In the genomic region with DNA sequence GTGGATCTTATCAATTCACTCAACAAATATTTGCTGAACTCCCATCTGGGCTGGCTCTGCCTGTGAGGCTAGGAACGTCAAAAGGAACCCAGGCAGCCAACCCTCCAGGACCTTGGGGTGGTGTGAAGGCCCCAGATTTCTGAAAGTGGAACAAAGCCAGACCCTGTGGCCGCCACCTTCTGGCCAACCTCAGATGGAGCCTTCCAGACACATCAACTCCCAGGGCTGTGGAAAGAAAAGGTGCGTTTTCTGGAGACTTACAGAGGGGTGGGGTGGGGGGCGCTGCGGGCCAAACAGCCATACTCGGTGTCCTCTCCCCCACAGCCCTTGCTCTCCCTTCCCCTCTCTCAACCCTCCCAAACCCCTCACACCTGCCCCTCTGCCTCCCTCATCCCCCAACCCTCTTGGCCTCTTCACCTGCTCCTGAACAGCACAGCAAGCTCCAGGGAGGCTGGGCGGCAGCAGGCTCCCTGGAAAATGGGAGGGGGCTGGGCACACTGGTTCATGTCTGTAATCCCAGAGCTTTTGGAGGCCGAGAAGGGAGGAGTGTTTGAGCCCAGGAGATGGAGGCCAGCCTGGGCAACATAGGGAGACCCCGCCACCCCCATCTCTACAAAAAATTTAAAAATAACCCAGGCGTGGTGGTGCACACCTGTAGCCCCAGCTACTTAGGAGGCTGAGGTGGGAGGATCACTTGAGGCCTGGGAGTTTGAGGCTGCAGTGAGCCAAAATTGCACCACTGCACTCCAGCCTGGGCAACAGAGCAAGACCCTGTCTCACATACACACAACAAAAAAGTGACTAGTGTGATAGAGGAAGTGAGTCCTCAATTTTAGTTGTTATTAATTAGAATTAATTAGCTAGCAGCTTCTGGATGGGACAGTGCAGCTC, we compare ENCODE assay signal across 10 cellular contexts. TPM values are rescaled to one million over a fixed set of nuclear protein-coding genes. Genes with fewer than 3 reads are reported as not detected.
A peak's percentile ranks its signal among the peaks of the same experiment; 100 is the strongest.
DNase-seq lines count a peak whose midpoint lies in the region; ATAC-seq, FAIRE-seq and TF ChIP-seq lines count a peak whose summit lies in the region.
"Had no signal": no experiment of that assay in that cellular context is flagged by ENCODE, and none has a peak within 500 bp of the region (broad histone marks: within the 10 kb centered on the region; RNA-seq: fewer than 3 reads in every experiment).

No MANE protein-coding gene starts in this region.

- WGBS in A549 (ENCODE audit: missing lambda C conversion rate): 54% methylated on average over 10 of the region's 10 CpGs

- ATAC-seq in A549: peak; percentile 55 to 58; a peak in 5 of 6 replicates
- no peak for ATAC-seq in PC-3
- ATAC-seq in HG03175 (IDR thresholded peaks at IDR 0.05; ENCODE audit: unreplicated experiment): no peak

- no peak for TF ChIP-seq EP300 in A549 (IDR thresholded peaks at IDR 0.05)

- CTCF ChIA-PET in A549 (lab: Yijun Ruan, JAX) (interaction anchor here (0.6 to 4.5 kb wide), 61 partner anchors 8 to 1318 kb away, joined by 3 to 65 read pairs (median 6); partner anchors contain the start of genes PLPP7, POMT1 and RAPGEF1), PC-3 (lab: Charles Lee) (interaction anchor here (0.6 to 1.2 kb wide), 4 partner anchors 19 to 127 kb away, joined by 3 to 4 read pairs (median 3); no protein-coding TSS in a partner anchor)

- TF ChIP-seq POLR2A in A549 (IDR thresholded peaks at IDR 0.05; ENCODE audit: low read length): no peak

- POLR2A ChIA-PET in A549 (lab: Yijun Ruan, JAX): interaction anchor here (0.7 to 1.7 kb wide), 2 partner anchors 24 to 244 kb away, joined by 3 to 11 read pairs; no protein-coding TSS in a partner anchor
- POLR2A ChIA-PET in PC-3 (lab: Charles Lee; ENCODE audit: unreplicated experiment): no interaction called here

- H3K27ac ChIP-seq in A549 (no peak overlapping the region), PC-3 (ENCODE audit: low read length) (no peak overlapping the region)
- H3K27ac ChIP-seq: pancreas had no signal

- no peak for TF ChIP-seq RAD21 in A549 (conservative IDR thresholded peaks at IDR 0.05 in 1 of 2, IDR thresholded peaks at IDR 0.05 in 1 of 2)

- H3K79me2 ChIP-seq in PC-3 (ENCODE audit: low read length): no peaks in the 10 kb centered on the region

- no peaks in the 10 kb centered on the region for H3F3A ChIP-seq in PC-3 (ENCODE audit: low read length, unreplicated experiment)

- H3K36me3 ChIP-seq in GM06990 (ENCODE audit: control insufficient read depth, insufficient read depth, low read length) (no peaks in the 10 kb centered on the region), PC-3 (ENCODE audit: low read depth, low read length) (no peaks in the 10 kb centered on the region)
- H3K36me3 ChIP-seq: pancreas had no signal

- no TSS peak for BruUV-seq in PC-3 (replicated peaks; lab: Mats Ljungman, UMichigan)

- no peaks in the 10 kb centered on the region for H3K9me2 ChIP-seq in PC-3 (replicated peaks; ENCODE audit: low read length)

- no peaks in the 10 kb centered on the region for H4K20me1 ChIP-seq in PC-3 (ENCODE audit: low read length)

- H3K4me2 ChIP-seq in A549 (no peak overlapping the region), PC-3 (ENCODE audit: low read length) (no peak overlapping the region)

- H3K27me3 ChIP-seq in GM06990 (replicated peaks; ENCODE audit: control insufficient read depth, insufficient read depth, low read length) (no peaks in the 10 kb centered on the region; the same call in 1 of the 2 replicates), PC-3 (ENCODE audit: low read length) (no peaks in the 10 kb centered on the region)
- H3K27me3 ChIP-seq: pancreas had no signal

- intact Hi-C loops in PC-3 (cut with micrococcal nuclease): no loop called here

- 0 out of 3 replicates have a peak, but pooled peaks cover 3% of the 10 kb centered on the region for H3K4me1 ChIP-seq in A549
- H3K4me1 ChIP-seq in PC-3 (ENCODE audit: insufficient read depth, low read length): peaks cover 5% of the 10 kb centered on the region; the same call in 1 of the 2 replicates
- H3K4me1 ChIP-seq: pancreas had no signal

- no peak overlapping the region for H2AFZ ChIP-seq in PC-3 (ENCODE audit: low read length)

- H3K9ac ChIP-seq in PC-3 (ENCODE audit: low read length): no peak overlapping the region

- DNase-seq in A549 (ENCODE audit: low read depth in 1 of 2, low spot score in 1 of 2) (peak in 1 of 2 experiments; percentile 37), GM06990 (ENCODE audit: extremely low read depth, insufficient read length) (no peak), PC-3 (no peak), fibroblast of pulmonary artery (ENCODE audit: low read depth) (no peak), GM10266 (ENCODE audit: extremely low spot score) (no peak), NCI-H2171 treated with DMSO at 0.1 percent for 48 hours (lab: John Stamatoyannopoulos, UW) (no peak)
- DNase-seq in activated naive CD4-positive, alpha-beta T cell treated with anti-CD3 and anti-CD28 coated beads, Interleukin-2, amount 50 U/mL, for 16 hours: no peak
- DNase-seq: NCI-H2029 treated with DMSO at 0.1 percent for 48 hours had no signal

- TF ChIP-seq CTCF in A549 (IDR thresholded peaks at IDR 0.05) (peak; percentile 15; the same call in 1 of the 3 replicates), GM06990 (IDR thresholded peaks at IDR 0.05; ENCODE audit: insufficient read depth, low read length, poor library complexity, severe bottlenecking) (peak; percentile 17), PC-3 (conservative IDR thresholded peaks at IDR 0.05; ENCODE audit: low read depth, low read length) (peak; percentile 39; the same call in 1 of the 2 replicates), fibroblast of pulmonary artery (IDR thresholded peaks at IDR 0.05; ENCODE audit: low read length, missing control alignments) (peak; percentile 20), GM10266 (IDR thresholded peaks at IDR 0.05; ENCODE audit: control insufficient read depth, insufficient read depth, low read depth, missing control alignments) (no peak)

- no peak for FAIRE-seq in A549 (lab: Jason Lieb, UNC)
- FAIRE-seq: pancreas had no signal

- no peaks in the 10 kb centered on the region for H3K9me3 ChIP-seq in A549
- no peaks in the 10 kb centered on the region for H3K9me3 ChIP-seq in PC-3 (ENCODE audit: low read length)
- H3K9me3 ChIP-seq: pancreas had no signal

- H3K4me3 ChIP-seq in A549 (no peak overlapping the region), GM06990 (replicated peaks; ENCODE audit: low read depth, low read length) (no peak overlapping the region), PC-3 (ENCODE audit: low read length) (no peak overlapping the region), fibroblast of pulmonary artery (replicated peaks; ENCODE audit: low read depth, low read length) (no peak overlapping the region)

TF ChIP-seq in A549, 52 proteins besides CTCF, POLR2A, EP300 and RAD21:
- TF ChIP-seq MAFK (IDR thresholded peaks at IDR 0.05; ENCODE audit: partially characterized antibody) (no peak), SMC3 (IDR thresholded peaks at IDR 0.05) (no peak), POLR2AphosphoS2 (conservative IDR thresholded peaks at IDR 0.05; ENCODE audit: low read length) (no peak), RFX5 (IDR thresholded peaks at IDR 0.05) (no peak), HOXA7 (CRISPR knock-in tag; IDR thresholded peaks at IDR 0.05) (no peak), FOXS1 (CRISPR knock-in tag; IDR thresholded peaks at IDR 0.05) (no peak), RNF2 (IDR thresholded peaks at IDR 0.05; ENCODE audit: borderline replicate concordance, low read depth) (no peak), NFE2L2 (conservative IDR thresholded peaks at IDR 0.05; ENCODE audit: low read length) (no peak), NPAS2 (CRISPR knock-in tag; IDR thresholded peaks at IDR 0.05; ENCODE audit: borderline replicate concordance) (no peak)
- TF ChIP-seq, protein P1, sequence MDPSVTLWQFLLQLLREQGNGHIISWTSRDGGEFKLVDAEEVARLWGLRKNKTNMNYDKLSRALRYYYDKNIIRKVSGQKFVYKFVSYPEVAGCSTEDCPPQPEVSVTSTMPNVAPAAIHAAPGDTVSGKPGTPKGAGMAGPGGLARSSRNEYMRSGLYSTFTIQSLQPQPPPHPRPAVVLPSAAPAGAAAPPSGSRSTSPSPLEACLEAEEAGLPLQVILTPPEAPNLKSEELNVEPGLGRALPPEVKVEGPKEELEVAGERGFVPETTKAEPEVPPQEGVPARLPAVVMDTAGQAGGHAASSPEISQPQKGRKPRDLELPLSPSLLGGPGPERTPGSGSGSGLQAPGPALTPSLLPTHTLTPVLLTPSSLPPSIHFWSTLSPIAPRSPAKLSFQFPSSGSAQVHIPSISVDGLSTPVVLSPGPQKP (IDR thresholded peaks at IDR 0.05; ENCODE audit: low read depth, low read length): no peak
- TF ChIP-seq, protein P2, sequence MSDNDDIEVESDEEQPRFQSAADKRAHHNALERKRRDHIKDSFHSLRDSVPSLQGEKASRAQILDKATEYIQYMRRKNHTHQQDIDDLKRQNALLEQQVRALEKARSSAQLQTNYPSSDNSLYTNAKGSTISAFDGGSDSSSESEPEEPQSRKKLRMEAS (IDR thresholded peaks at IDR 0.05): no peak
TF ChIP-seq in A549: peak in this region for 0.

RNA-seq across cellular contexts. Expression of gene PRRC2B, which starts 45.0 kb away (rescaled TPM):
- polyA plus RNA-seq in A549 (2011; rRNA removed) (35.6 and 57.0 TPM in 2 replicates), A549 (2017; fragmentation: RNase III; extraction: RNeasy Plus Mini Kit Qiagen cat#74134 plus additional on column Dnase treatment) (44.9 to 47.3 TPM (median 45.5 TPM) in 3 replicates)
- 24.9 and 37.2 TPM in 2 replicates for polyA plus RNA-seq in A549 (2012; cell fraction: cytosol; rRNA removed)
- polyA plus RNA-seq in A549 (2012; cell fraction: nucleus; rRNA removed): 128 and 136 TPM in 2 replicates
- polyA minus RNA-seq in A549 (2011; rRNA and poly(A)+ RNA removed): 91.0 and 93.7 TPM in 2 replicates
- 46.9 and 64.7 TPM in 2 replicates for total RNA-seq in PC-3 (2014; rRNA removed)

RNA-seq across cellular contexts. Expression of gene PLPP7, which starts 59.4 kb away (rescaled TPM):
- polyA plus RNA-seq in A549 (2011; rRNA removed) (0.08 TPM in 1 of 2 replicates, not detected in the other), A549 (2017; fragmentation: RNase III; extraction: RNeasy Plus Mini Kit Qiagen cat#74134 plus additional on column Dnase treatment) (not detected in 3 replicates)
- 0.04 and 0.09 TPM in 2 replicates for polyA plus RNA-seq in A549 (2012; cell fraction: cytosol; rRNA removed)
- polyA plus RNA-seq in A549 (2012; cell fraction: nucleus; rRNA removed): 0.05 and 0.06 TPM in 2 replicates
- not detected in 2 replicates for polyA minus RNA-seq in A549 (2011; rRNA and poly(A)+ RNA removed)
- total RNA-seq in PC-3 (2014; rRNA removed): 0.98 TPM in 1 of 2 replicates, not detected in the other

Comparison
In these comparisons a context has a peak if more than half of its experiments do, and no peak if none do; other contexts are left out.
1. ATAC-seq: peak in A549 (2 of 2); none in PC-3 (single experiment) and HG03175 (single experiment).